1 cellular context compared by ENCODE assay signal in genomic region chr21:44982558-44983244, GRCh38.
TF ChIP-seq lines count a peak whose summit lies in the region.

No MANE protein-coding gene starts in this region.

TF ChIP-seq in GM23338, 12 proteins besides CTCF, POLR2A, EP300 and RAD21 (continued from another document):
- TF ChIP-seq, protein P1, sequence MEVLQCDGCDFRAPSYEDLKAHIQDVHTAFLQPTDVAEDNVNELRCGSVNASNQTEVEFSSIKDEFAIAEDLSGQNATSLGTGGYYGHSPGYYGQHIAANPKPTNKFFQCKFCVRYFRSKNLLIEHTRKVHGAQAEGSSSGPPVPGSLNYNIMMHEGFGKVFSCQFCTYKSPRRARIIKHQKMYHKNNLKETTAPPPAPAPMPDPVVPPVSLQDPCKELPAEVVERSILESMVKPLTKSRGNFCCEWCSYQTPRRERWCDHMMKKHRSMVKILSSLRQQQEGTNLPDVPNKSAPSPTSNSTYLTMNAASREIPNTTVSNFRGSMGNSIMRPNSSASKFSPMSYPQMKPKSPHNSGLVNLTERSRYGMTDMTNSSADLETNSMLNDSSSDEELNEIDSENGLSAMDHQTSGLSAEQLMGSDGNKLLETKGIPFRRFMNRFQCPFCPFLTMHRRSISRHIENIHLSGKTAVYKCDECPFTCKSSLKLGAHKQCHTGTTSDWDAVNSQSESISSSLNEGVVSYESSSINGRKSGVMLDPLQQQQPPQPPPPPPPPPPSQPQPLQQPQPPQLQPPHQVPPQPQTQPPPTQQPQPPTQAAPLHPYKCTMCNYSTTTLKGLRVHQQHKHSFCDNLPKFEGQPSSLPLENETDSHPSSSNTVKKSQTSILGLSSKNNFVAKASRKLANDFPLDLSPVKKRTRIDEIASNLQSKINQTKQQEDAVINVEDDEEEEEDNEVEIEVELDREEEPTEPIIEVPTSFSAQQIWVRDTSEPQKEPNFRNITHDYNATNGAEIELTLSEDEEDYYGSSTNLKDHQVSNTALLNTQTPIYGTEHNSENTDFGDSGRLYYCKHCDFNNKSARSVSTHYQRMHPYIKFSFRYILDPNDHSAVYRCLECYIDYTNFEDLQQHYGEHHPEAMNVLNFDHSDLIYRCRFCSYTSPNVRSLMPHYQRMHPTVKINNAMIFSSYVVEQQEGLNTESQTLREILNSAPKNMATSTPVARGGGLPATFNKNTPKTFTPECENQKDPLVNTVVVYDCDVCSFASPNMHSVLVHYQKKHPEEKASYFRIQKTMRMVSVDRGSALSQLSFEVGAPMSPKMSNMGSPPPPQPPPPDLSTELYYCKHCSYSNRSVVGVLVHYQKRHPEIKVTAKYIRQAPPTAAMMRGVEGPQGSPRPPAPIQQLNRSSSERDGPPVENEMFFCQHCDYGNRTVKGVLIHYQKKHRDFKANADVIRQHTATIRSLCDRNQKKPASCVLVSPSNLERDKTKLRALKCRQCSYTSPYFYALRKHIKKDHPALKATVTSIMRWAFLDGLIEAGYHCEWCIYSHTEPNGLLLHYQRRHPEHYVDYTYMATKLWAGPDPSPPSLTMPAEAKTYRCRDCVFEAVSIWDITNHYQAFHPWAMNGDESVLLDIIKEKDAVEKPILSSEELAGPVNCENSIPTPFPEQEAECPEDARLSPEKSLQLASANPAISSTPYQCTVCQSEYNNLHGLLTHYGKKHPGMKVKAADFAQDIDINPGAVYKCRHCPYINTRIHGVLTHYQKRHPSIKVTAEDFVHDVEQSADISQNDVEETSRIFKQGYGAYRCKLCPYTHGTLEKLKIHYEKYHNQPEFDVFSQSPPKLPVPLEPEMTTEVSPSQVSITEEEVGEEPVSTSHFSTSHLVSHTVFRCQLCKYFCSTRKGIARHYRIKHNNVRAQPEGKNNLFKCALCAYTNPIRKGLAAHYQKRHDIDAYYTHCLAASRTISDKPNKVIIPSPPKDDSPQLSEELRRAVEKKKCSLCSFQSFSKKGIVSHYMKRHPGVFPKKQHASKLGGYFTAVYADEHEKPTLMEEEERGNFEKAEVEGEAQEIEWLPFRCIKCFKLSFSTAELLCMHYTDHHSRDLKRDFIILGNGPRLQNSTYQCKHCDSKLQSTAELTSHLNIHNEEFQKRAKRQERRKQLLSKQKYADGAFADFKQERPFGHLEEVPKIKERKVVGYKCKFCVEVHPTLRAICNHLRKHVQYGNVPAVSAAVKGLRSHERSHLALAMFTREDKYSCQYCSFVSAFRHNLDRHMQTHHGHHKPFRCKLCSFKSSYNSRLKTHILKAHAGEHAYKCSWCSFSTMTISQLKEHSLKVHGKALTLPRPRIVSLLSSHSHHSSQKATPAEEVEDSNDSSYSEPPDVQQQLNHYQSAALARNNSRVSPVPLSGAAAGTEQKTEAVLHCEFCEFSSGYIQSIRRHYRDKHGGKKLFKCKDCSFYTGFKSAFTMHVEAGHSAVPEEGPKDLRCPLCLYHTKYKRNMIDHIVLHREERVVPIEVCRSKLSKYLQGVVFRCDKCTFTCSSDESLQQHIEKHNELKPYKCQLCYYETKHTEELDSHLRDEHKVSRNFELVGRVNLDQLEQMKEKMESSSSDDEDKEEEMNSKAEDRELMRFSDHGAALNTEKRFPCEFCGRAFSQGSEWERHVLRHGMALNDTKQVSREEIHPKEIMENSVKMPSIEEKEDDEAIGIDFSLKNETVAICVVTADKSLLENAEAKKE (CRISPR knock-in tag; IDR thresholded peaks at IDR 0.05): no peak
- TF ChIP-seq EZH2 (IDR thresholded peaks at IDR 0.05; ENCODE audit: low read depth, unreplicated experiment) (no peak), ZNF331 (CRISPR knock-in tag; IDR thresholded peaks at IDR 0.05; ENCODE audit: low read depth) (no peak), CREB1 (CRISPR knock-in tag; IDR thresholded peaks at IDR 0.05; ENCODE audit: low read depth) (no peak)
- TF ChIP-seq, protein P2, sequence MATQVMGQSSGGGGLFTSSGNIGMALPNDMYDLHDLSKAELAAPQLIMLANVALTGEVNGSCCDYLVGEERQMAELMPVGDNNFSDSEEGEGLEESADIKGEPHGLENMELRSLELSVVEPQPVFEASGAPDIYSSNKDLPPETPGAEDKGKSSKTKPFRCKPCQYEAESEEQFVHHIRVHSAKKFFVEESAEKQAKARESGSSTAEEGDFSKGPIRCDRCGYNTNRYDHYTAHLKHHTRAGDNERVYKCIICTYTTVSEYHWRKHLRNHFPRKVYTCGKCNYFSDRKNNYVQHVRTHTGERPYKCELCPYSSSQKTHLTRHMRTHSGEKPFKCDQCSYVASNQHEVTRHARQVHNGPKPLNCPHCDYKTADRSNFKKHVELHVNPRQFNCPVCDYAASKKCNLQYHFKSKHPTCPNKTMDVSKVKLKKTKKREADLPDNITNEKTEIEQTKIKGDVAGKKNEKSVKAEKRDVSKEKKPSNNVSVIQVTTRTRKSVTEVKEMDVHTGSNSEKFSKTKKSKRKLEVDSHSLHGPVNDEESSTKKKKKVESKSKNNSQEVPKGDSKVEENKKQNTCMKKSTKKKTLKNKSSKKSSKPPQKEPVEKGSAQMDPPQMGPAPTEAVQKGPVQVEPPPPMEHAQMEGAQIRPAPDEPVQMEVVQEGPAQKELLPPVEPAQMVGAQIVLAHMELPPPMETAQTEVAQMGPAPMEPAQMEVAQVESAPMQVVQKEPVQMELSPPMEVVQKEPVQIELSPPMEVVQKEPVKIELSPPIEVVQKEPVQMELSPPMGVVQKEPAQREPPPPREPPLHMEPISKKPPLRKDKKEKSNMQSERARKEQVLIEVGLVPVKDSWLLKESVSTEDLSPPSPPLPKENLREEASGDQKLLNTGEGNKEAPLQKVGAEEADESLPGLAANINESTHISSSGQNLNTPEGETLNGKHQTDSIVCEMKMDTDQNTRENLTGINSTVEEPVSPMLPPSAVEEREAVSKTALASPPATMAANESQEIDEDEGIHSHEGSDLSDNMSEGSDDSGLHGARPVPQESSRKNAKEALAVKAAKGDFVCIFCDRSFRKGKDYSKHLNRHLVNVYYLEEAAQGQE (IDR thresholded peaks at IDR 0.05; ENCODE audit: unreplicated experiment): no peak
TF ChIP-seq in GM23338: peak in this region for 0.
